Comparison of ENCODE assay signal across 8 cellular contexts in the genomic region with DNA sequence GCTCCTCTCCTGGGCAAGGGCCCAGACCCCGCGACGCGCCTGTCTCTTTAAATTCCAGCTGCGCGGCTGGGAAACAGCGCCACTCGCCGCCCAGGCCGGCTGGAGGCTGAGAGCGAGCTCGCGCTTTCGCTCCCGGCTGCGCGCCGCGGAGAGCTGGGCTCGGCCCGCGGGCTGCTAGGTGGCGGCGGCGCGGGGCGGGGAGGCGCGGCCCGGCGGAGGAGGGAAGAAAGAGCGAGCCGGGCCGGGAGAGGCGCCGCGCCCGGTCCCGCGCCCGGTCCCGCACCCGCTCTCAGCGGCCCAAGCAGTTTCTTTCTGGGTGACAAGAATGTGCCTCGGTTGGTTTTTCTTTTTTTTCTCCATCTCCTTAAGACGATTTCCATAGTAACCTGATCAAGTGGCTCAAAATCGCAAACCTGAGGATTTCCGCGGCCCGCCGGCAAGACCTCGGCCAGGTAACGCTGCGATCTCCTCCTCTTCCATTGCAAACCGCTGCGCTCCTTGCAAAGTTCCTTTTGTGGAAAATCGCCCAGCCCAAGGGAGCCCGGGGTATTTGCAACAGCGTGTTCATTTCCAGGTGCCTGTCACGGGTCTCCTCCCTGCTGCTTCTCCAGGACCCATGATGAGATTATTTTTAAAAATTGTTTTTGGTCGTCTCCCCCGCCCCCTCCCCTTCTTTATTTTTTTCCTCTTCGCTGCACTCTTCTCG.
DNase-seq lines count a peak whose midpoint lies in the region; ATAC-seq and TF ChIP-seq lines count a peak whose summit lies in the region.

No MANE protein-coding gene starts in this region.

- intact Hi-C loops in body of pancreas (cut with DNase I), result no loop called here

- H3K27ac ChIP-seq in body of pancreas, result no peak overlapping the region

- TF ChIP-seq POLR2A in body of pancreas (IDR thresholded peaks at IDR 0.05), result no peak

- 0 to 1% methylated on average over 23 to 64 of the region's 64 CpGs for WGBS in body of pancreas, 2 donors

- peak overlapping the region in 1 of 2 donors; percentile 35 for H3K4me3 ChIP-seq in body of pancreas
- peak overlapping the region; percentile 64 for H3K4me3 ChIP-seq in iPS-11a (ENCODE audit: low read depth, low read length)

- H3K9me3 ChIP-seq in body of pancreas, result no peaks in the 10 kb centered on the region

- ATAC-seq in GM21381 (IDR thresholded peaks at IDR 0.05; ENCODE audit: unreplicated experiment) (peak; percentile 95), HG03571 (IDR thresholded peaks at IDR 0.05; ENCODE audit: unreplicated experiment) (peak; percentile 91), body of pancreas (peak; percentile 91)

- peaks cover 8% of the 10 kb centered on the region for H3K4me1 ChIP-seq in body of pancreas

- peak in 6 of 7 experiments; percentile 16 to 52 (median 34) for TF ChIP-seq CTCF in body of pancreas (IDR thresholded peaks at IDR 0.05)

- no peaks in the 10 kb centered on the region for H3K27me3 ChIP-seq in body of pancreas

- DNase-seq in ELR (ENCODE audit: low read depth) (peak; percentile 79), NOMO-1 treated with dmso at 0.1 percent for 144 hours (lab: John Stamatoyannopoulos, UW; ENCODE audit: unreplicated experiment) (peak; percentile 9), body of pancreas (peak; percentile 60 to 79 (median 62)), retina (peak; percentile 89), NAMALWA (ENCODE audit: low spot score) (no peak)

- H3K36me3 ChIP-seq in body of pancreas (replicated peaks in 1 of 2; ENCODE audit: insufficient read depth in 1 of 2, low read depth in 2 of 2), result no peaks in the 10 kb centered on the region
